ENCODE assay signal across 1 cellular context in genomic region chr20:47221036-47221625, GRCh38.
TF ChIP-seq lines count a peak whose summit lies in the region.

No MANE protein-coding gene starts in this region.

TF ChIP-seq in HepG2, 621 proteins besides CTCF, POLR2A, EP300 and RAD21 (continued from another document):
- peak; percentile 8; the same call in 1 of the 2 replicates for TF ChIP-seq ZNF687 (CRISPR knock-in tag; IDR thresholded peaks at IDR 0.05)
- TF ChIP-seq ZNF160 (CRISPR knock-in tag; IDR thresholded peaks at IDR 0.05), result no peak
- TF ChIP-seq MBNL3 (CRISPR knock-in tag; conservative IDR thresholded peaks at IDR 0.05), result no peak
- TF ChIP-seq NFE2L2 (IDR thresholded peaks at IDR 0.05; ENCODE audit: low read length), result no peak
- TF ChIP-seq POLR2G (IDR thresholded peaks at IDR 0.05; ENCODE audit: low read depth, low read length), result peak; percentile 28; the same call in 1 of the 2 replicates
- no peak for TF ChIP-seq SMC3 (IDR thresholded peaks at IDR 0.05; ENCODE audit: low read length)
- peak; percentile 60 for TF ChIP-seq RBM22 (optimal IDR thresholded peaks at IDR 0.05; ENCODE audit: low read length)
- TF ChIP-seq RBFOX2 (IDR thresholded peaks at IDR 0.05; ENCODE audit: low read depth, low read length), result no peak
- TF ChIP-seq SKIL (CRISPR knock-in tag; IDR thresholded peaks at IDR 0.05; ENCODE audit: borderline replicate concordance), result no peak
- TF ChIP-seq GATA4 (IDR thresholded peaks at IDR 0.05; ENCODE audit: borderline replicate concordance, low read depth), result no peak
- no peak for TF ChIP-seq SMYD3 (CRISPR knock-in tag; IDR thresholded peaks at IDR 0.05)
- no peak for TF ChIP-seq ZNF766 (CRISPR knock-in tag; IDR thresholded peaks at IDR 0.05; ENCODE audit: borderline replicate concordance)
- TF ChIP-seq ZBTB37 (CRISPR knock-in tag; IDR thresholded peaks at IDR 0.05), result no peak
- TF ChIP-seq GABPB1 (CRISPR knock-in tag; IDR thresholded peaks at IDR 0.05), result no peak
- no peak for TF ChIP-seq PAF1 (CRISPR knock-in tag; IDR thresholded peaks at IDR 0.05)
- no peak for TF ChIP-seq RXRB (CRISPR knock-in tag; IDR thresholded peaks at IDR 0.05; ENCODE audit: borderline replicate concordance)
- TF ChIP-seq ZNF674 (CRISPR knock-in tag; IDR thresholded peaks at IDR 0.05; ENCODE audit: low read depth), result no peak
- no peak for TF ChIP-seq SALL2 (CRISPR knock-in tag; IDR thresholded peaks at IDR 0.05)
- TF ChIP-seq SNAI1 (CRISPR knock-in tag; IDR thresholded peaks at IDR 0.05; ENCODE audit: borderline replicate concordance), result no peak
- TF ChIP-seq HNRNPUL1 (IDR thresholded peaks at IDR 0.05; ENCODE audit: low read depth, low read length), result no peak
- TF ChIP-seq AHR (CRISPR knock-in tag; IDR thresholded peaks at IDR 0.05), result no peak
